10 cellular contexts compared by ENCODE assay signal in the genomic region with DNA sequence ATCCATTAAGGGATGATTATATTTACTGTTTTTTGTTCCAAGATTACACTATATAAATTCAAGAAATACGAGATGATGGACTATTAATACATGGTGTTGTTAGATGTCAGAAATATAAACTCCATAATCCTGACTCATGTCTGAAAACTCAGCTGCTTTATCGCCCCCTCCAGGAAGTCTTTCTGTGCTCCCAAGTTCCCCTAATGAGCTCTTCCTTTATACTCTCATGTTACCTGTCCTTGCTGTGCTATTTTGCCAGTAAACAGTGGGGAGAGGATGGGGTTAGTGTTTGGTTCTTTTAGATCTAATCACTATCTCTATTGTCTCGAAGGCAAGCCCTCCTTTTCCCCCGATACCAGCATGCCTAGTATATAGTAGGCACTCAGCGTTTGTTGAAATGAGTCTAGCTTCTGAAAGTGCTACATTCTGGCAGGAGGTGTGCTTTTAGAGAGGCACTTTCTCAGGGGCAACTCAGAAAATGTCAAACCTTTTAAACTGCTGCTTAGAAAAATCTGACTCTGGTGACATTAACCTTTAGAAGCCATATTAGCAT. TPM values are rescaled to one million over a fixed set of nuclear protein-coding genes. Genes with fewer than 3 reads are reported as not detected.
DNase-seq lines count a peak whose midpoint lies in the region; ATAC-seq and TF ChIP-seq lines count a peak whose summit lies in the region.
"Had no signal": no experiment of that assay in that cellular context is flagged by ENCODE, and none has a peak within 500 bp of the region (broad histone marks: within the 10 kb centered on the region; RNA-seq: fewer than 3 reads in every experiment).

No MANE protein-coding gene starts in this region.

- H3K9me3 ChIP-seq in CD4-positive, alpha-beta T cell (ENCODE audit: control insufficient read depth, low read length) = no peaks in the 10 kb centered on the region
- H3K9me3 ChIP-seq in SK-N-SH = no peaks in the 10 kb centered on the region

- DNase-seq in CD4-positive, alpha-beta T cell = no peak
- no peak for DNase-seq in SK-N-SH
- DNase-seq in kidney tubule cell (ENCODE audit: low spot score) = peak; percentile 26
- DNase-seq in activated T-cell treated with anti-CD3 and anti-CD28 coated beads, Interleukin-2, amount 50 U/mL, for 24 hours = no peak
- no peak for DNase-seq in substantia nigra (lab: John Stamatoyannopoulos, UW)
- no peak for DNase-seq in HuH-7.5 (ENCODE audit: low spot score)
- DNase-seq: islet precursor cell, NCI-H510A had no signal

- no peaks in the 10 kb centered on the region for H3K9me2 ChIP-seq in SK-N-SH

- POLR2A ChIA-PET in CD4-positive, alpha-beta T cell (lab: Charles Lee) = no interaction called here
- POLR2A ChIA-PET in SK-N-SH (lab: Yijun Ruan, JAX) = no interaction called here

- H3K4me3 ChIP-seq in SK-N-SH (ENCODE audit: low read depth in 2 of 2, low read length in 1 of 2) = no peak overlapping the region

- TF ChIP-seq CTCF in CD4-positive, alpha-beta T cell (IDR thresholded peaks at IDR 0.05) = peak; percentile 21
- TF ChIP-seq CTCF in SK-N-SH (IDR thresholded peaks at IDR 0.05) = peak; percentile 48

- H3K4me1 Mint-ChIP-seq in CD4-positive, alpha-beta T cell (ENCODE audit: low read depth) = no peaks in the 10 kb centered on the region
- H3K4me1 Mint-ChIP-seq in activated T-cell treated with anti-CD3 and anti-CD28 coated beads, Interleukin-2, amount 50 U/mL, for 24 hours (ENCODE audit: low read depth) = no peaks in the 10 kb centered on the region

- intact Hi-C loops in CD4-positive, alpha-beta T cell (cut with DNase I, micrococcal nuclease) = no loop called here

- no peaks in the 10 kb centered on the region for H3K27me3 Mint-ChIP-seq in CD4-positive, alpha-beta T cell
- H3K27me3 Mint-ChIP-seq in activated T-cell treated with anti-CD3 and anti-CD28 coated beads, Interleukin-2, amount 50 U/mL, for 24 hours = no peaks in the 10 kb centered on the region

- WGBS in SK-N-SH (ENCODE audit: low lambda C conversion rate) = 72% methylated on average over 5 of the region's 5 CpGs

- no peak overlapping the region for H3K4me3 Mint-ChIP-seq in CD4-positive, alpha-beta T cell
- H3K4me3 Mint-ChIP-seq in activated T-cell treated with anti-CD3 and anti-CD28 coated beads, Interleukin-2, amount 50 U/mL, for 24 hours = no peak overlapping the region

- H3K36me3 ChIP-seq in SK-N-SH (replicated peaks in 1 of 2; ENCODE audit: control insufficient read depth in 1 of 2, insufficient read depth in 2 of 2, low read length in 1 of 2) = no peaks in the 10 kb centered on the region

- H3K9ac ChIP-seq in SK-N-SH = no peak overlapping the region

- H4K20me1 ChIP-seq in SK-N-SH (ENCODE audit: insufficient read depth) = no peaks in the 10 kb centered on the region

- no peak overlapping the region for H2AFZ ChIP-seq in SK-N-SH (ENCODE audit: low read depth)

- no peak overlapping the region for H3K27ac Mint-ChIP-seq in CD4-positive, alpha-beta T cell
- no peak overlapping the region for H3K27ac Mint-ChIP-seq in activated T-cell treated with anti-CD3 and anti-CD28 coated beads, Interleukin-2, amount 50 U/mL, for 24 hours

- no peaks in the 10 kb centered on the region for H3K36me3 Mint-ChIP-seq in CD4-positive, alpha-beta T cell (ENCODE audit: low read depth)
- no peaks in the 10 kb centered on the region for H3K36me3 Mint-ChIP-seq in activated T-cell treated with anti-CD3 and anti-CD28 coated beads, Interleukin-2, amount 50 U/mL, for 24 hours (ENCODE audit: low read depth)

- no peak for ATAC-seq in CD4-positive, alpha-beta T cell (ENCODE audit: poor library complexity)
- ATAC-seq in GM21529 (IDR thresholded peaks at IDR 0.05; ENCODE audit: unreplicated experiment) = peak; percentile 61
- no peak for ATAC-seq in GM19023 (IDR thresholded peaks at IDR 0.05; ENCODE audit: unreplicated experiment)

- TF ChIP-seq RAD21 in SK-N-SH (IDR thresholded peaks at IDR 0.05; ENCODE audit: low read length) = peak; percentile 54

- CTCF ChIA-PET in CD4-positive, alpha-beta T cell (lab: Charles Lee) = interaction anchor here (1.3 kb wide), 1 partner anchor 1579 kb away, joined by 5 read pairs; no protein-coding TSS in a partner anchor
- CTCF ChIA-PET in SK-N-SH (lab: Yijun Ruan, JAX) = interaction anchor here (1.0 to 1.2 kb wide), 4 partner anchors 9 to 53 kb away, joined by 3 read pairs; partner anchors contain the start of gene BARD1

- H3K79me2 ChIP-seq in SK-N-SH (ENCODE audit: insufficient read depth) = no peaks in the 10 kb centered on the region

- no peaks in the 10 kb centered on the region for H3F3A ChIP-seq in SK-N-SH (replicated peaks; ENCODE audit: insufficient read depth)

- no peaks in the 10 kb centered on the region for H3K27me3 ChIP-seq in CD4-positive, alpha-beta T cell (ENCODE audit: control insufficient read depth, insufficient read depth, low read length)
- no peaks in the 10 kb centered on the region for H3K27me3 ChIP-seq in SK-N-SH (ENCODE audit: insufficient read depth)

- no peak for TF ChIP-seq EP300 in SK-N-SH (IDR thresholded peaks at IDR 0.05; ENCODE audit: borderline replicate concordance in 1 of 2, low read depth in 1 of 2, low read length in 1 of 2)

- H3K4me2 ChIP-seq in SK-N-SH = no peak overlapping the region

- H3K4me1 ChIP-seq in SK-N-SH (ENCODE audit: control insufficient read depth in 1 of 2, insufficient read depth in 2 of 2, low read depth in 1 of 2, low read length in 1 of 2) = no peaks in the 10 kb centered on the region

- H3K27ac ChIP-seq in CD4-positive, alpha-beta T cell (ENCODE audit: low read depth, low read length) = no peak overlapping the region
- H3K27ac ChIP-seq in SK-N-SH (ENCODE audit: low read depth in 2 of 2, low read length in 1 of 2) (no peak overlapping the region), substantia nigra (ENCODE audit: low read depth, low read length, poor library complexity, severe bottlenecking) (no peak overlapping the region)

- no peaks in the 10 kb centered on the region for H3K9me3 Mint-ChIP-seq in CD4-positive, alpha-beta T cell
- no peaks in the 10 kb centered on the region for H3K9me3 Mint-ChIP-seq in activated T-cell treated with anti-CD3 and anti-CD28 coated beads, Interleukin-2, amount 50 U/mL, for 24 hours

TF ChIP-seq in SK-N-SH, 30 proteins besides CTCF, POLR2A, EP300 and RAD21:
- TF ChIP-seq, protein P1, sequence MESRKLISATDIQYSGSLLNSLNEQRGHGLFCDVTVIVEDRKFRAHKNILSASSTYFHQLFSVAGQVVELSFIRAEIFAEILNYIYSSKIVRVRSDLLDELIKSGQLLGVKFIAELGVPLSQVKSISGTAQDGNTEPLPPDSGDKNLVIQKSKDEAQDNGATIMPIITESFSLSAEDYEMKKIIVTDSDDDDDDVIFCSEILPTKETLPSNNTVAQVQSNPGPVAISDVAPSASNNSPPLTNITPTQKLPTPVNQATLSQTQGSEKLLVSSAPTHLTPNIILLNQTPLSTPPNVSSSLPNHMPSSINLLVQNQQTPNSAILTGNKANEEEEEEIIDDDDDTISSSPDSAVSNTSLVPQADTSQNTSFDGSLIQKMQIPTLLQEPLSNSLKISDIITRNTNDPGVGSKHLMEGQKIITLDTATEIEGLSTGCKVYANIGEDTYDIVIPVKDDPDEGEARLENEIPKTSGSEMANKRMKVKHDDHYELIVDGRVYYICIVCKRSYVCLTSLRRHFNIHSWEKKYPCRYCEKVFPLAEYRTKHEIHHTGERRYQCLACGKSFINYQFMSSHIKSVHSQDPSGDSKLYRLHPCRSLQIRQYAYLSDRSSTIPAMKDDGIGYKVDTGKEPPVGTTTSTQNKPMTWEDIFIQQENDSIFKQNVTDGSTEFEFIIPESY (IDR thresholded peaks at IDR 0.05; ENCODE audit: borderline replicate concordance, low read depth) = no peak
- TF ChIP-seq SMC3 (IDR thresholded peaks at IDR 0.05; ENCODE audit: low read depth, low read length) (peak; percentile 33), RCOR1 (IDR thresholded peaks at IDR 0.05; ENCODE audit: low read length) (no peak)

RNA-seq across cellular contexts. Expression of gene BARD1, which starts 21.4 kb away (rescaled TPM):
- 1 to 10 TPM; 4.4 to 5.2 TPM for total RNA-seq in CD4-positive, alpha-beta T cell
- polyA plus RNA-seq in SK-N-SH (2012; rRNA removed) = 2.4 and 2.7 TPM in 2 replicates
- 2.0 and 2.5 TPM in 2 replicates for polyA plus RNA-seq in SK-N-SH (2012; cell fraction: cytosol; rRNA removed)
- 6.5 and 8.6 TPM in 2 replicates for polyA plus RNA-seq in SK-N-SH (2012; cell fraction: nucleus; rRNA removed)
